Comparison of ENCODE assay signal across 12 cellular contexts in the genomic region with DNA sequence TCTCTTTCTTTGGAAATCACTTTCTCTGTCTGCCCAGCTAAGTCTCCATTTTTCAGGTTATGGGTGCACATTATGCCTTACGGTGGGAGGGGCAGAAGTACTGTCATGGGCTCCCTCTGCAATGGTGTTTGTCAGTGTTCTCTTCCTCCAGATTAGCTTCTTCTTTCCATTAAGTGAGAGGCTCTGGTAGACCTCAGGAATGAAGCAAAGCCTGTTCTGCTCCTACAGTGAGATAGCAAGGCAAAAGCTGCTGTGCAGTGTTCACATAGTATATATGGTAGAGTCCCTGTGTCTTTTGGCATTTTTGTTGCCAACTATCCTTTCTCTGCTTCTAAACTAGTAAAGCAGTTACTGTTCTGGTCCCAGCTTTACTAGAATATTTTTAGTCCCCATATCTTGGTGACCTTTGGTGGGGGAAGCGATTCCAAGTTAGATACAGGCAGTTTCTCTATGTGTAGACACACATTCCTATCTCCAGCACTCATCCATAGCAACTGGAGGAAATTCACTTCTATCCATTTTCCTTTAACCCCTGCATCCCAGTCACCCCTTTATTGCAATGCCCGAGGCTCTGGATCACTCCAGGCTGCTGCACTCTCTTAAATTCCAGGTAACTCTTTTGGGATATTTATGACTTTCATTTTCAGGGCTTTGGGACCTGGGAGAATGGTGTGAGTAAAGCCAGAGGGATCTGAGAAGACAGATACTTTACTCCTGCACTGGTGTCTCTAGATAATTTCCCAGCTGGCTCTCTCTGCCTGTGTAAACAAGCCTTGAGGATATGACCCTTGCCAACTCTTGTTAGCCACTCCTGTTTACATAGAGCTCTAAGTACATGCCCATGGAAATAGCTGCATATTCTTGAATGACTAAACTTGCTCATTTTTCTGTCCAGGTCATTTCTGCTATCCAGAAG. TPM values are rescaled to one million over a fixed set of nuclear protein-coding genes. Genes with fewer than 3 reads are reported as not detected.
DNase-seq lines count a peak whose midpoint lies in the region; ATAC-seq, FAIRE-seq and TF ChIP-seq lines count a peak whose summit lies in the region.
"Had no signal": no experiment of that assay in that cellular context is flagged by ENCODE, and none has a peak within 500 bp of the region (broad histone marks: within the 10 kb centered on the region; RNA-seq: fewer than 3 reads in every experiment).

No MANE protein-coding gene starts in this region.

- in situ Hi-C loops in K562 (cut with MboI) = no loop called here

- TF ChIP-seq EP300 in K562 (IDR thresholded peaks at IDR 0.05; ENCODE audit: low read length) = peak; percentile 55; the same call in 1 of the 2 replicates

- H2AFZ ChIP-seq in K562 (ENCODE audit: low read depth, low read length) = peak overlapping the region; percentile 49; the same call in 1 of the 2 replicates

- H3K36me3 ChIP-seq in K562 (ENCODE audit: control insufficient read depth, insufficient read depth, low read length) = no peaks in the 10 kb centered on the region

- intact Hi-C loops in K562 (cut with micrococcal nuclease) = no loop called here

- DNase-seq in HT-29 (ENCODE audit: low spot score) (peak; percentile 68), K562 (ENCODE audit: extremely low read depth in 1 of 4, low spot score in 3 of 4) (peak in 2 of 4 experiments; percentile 30 to 44), kidney glomerular epithelial cell (lab: John Stamatoyannopoulos, UW) (peak; percentile 77), stromal cell of bone marrow (ENCODE audit: low read depth) (peak; percentile 81), urothelium cell line (ENCODE audit: low spot score) (no peak), epidermal melanocyte (ENCODE audit: insufficient read length, low spot score) (no peak), activated gamma-delta T cell treated with Interleukin-2 at 50 U/mL for 16 hours (no peak)
- no peak for DNase-seq in activated effector memory CD4-positive, alpha-beta T cell treated with anti-CD3 and anti-CD28 coated beads, Interleukin-2, amount 50 U/mL, for 16 hours
- DNase-seq: cortex of kidney; naive thymus-derived CD4-positive, alpha-beta T cell; NCI-H2171 treated with DMSO at 0.1 percent for 48 hours had no signal

- H3K4me1 ChIP-seq in K562 (replicated peaks in 1 of 2; ENCODE audit: control insufficient read depth in 2 of 2, insufficient read depth in 2 of 2, low read length in 2 of 2) = peaks cover 0 to 10% of the 10 kb centered on the region in 2 experiments; a peak in 3 of 5 replicates

- FAIRE-seq in K562 (lab: Jason Lieb, UNC) (no peak), urothelium cell line (lab: Jason Lieb, UNC) (no peak)

- TF ChIP-seq RAD21 in K562 (CRISPR knock-in tag; conservative IDR thresholded peaks at IDR 0.05 in 1 of 2, IDR thresholded peaks at IDR 0.05 in 1 of 2) = no peak

- POLR2A ChIA-PET in K562 (lab: Yijun Ruan, JAX) = interaction anchor here (0.7 to 1.8 kb wide), 2 partner anchors 20 to 110 kb away, joined by 3 to 4 read pairs; no protein-coding TSS in a partner anchor

- no peaks in the 10 kb centered on the region for H3K27me3 ChIP-seq in K562 (ENCODE audit: control insufficient read depth in 2 of 2, insufficient read depth in 2 of 2, low read length in 2 of 2)

- no peak for TF ChIP-seq POLR2A in K562 (conservative IDR thresholded peaks at IDR 0.05)

- H3K27ac ChIP-seq in K562 (ENCODE audit: extremely low read depth, low read depth, low read length) = peak overlapping the region; percentile 16; the same call in 1 of the 3 replicates

- no peaks in the 10 kb centered on the region for H3K79me2 ChIP-seq in K562 (ENCODE audit: control insufficient read depth, insufficient read depth, low read length)

- TF ChIP-seq CTCF in K562 (IDR thresholded peaks at IDR 0.05 in 2 of 3, conservative IDR thresholded peaks at IDR 0.05 in 1 of 3; ENCODE audit: insufficient read depth in 2 of 3, low read depth in 1 of 3, low read length in 3 of 3) = no peak

- no peak overlapping the region for H3K9ac ChIP-seq in K562 (ENCODE audit: insufficient read depth in 1 of 2, low read depth in 2 of 2, low read length in 2 of 2)

- no peaks in the 10 kb centered on the region for H4K20me1 ChIP-seq in K562 (replicated peaks; ENCODE audit: control insufficient read depth, insufficient read depth, low read length)

- no TSS peak for BruUV-seq in K562 (replicated peaks; lab: Mats Ljungman, UMichigan)

- peak overlapping the region; percentile 12 for H3K4me2 ChIP-seq in K562 (ENCODE audit: insufficient read depth, low read length)

- H3K9me3 ChIP-seq in K562 (replicated peaks; ENCODE audit: control insufficient read depth, insufficient read depth, low read depth, low read length) = no peaks in the 10 kb centered on the region; the same call in 1 of the 2 replicates

- H3K4me3 ChIP-seq in K562 = no peak overlapping the region

- no peaks in the 10 kb centered on the region for H3K9me1 ChIP-seq in K562 (ENCODE audit: control insufficient read depth, insufficient read depth, low read length)

- CTCF ChIA-PET in K562 (lab: Yijun Ruan, JAX; ENCODE audit: low intra/inter-chr PET ratio) = no interaction called here

- ATAC-seq in K562 = peak; percentile 37; the same call in 2 of the 3 replicates
- ATAC-seq: activated CD4-positive, CD25-positive, alpha-beta regulatory T cell treated with anti-CD3 and anti-CD28 coated beads, Interleukin-2, amount 50 U/mL, for 24 hours; naive thymus-derived CD4-positive, alpha-beta T cell had no signal

- WGBS in K562 (ENCODE audit: insufficient coverage, low coverage, missing lambda C conversion rate) = 0% methylated on average over 3 of the region's 3 CpGs

RNA-seq across cellular contexts. Expression of a gene that starts 3.9 kb away (rescaled TPM):
- 2.8 and 4.7 TPM in 2 replicates for total RNA-seq in HT-29 (2014; rRNA removed; shearing (Covaris generic))
- 0.86 and 1.1 TPM in 2 replicates for total RNA-seq in K562 (2011; cell fraction: chromatin; rRNA removed; ENCODE audit: low replicate concordance)
- 0.13 and 0.83 TPM in 2 replicates for total RNA-seq in K562 (2011; cell fraction: nucleolus; rRNA removed)
- 0.66 and 1.5 TPM in 2 replicates for total RNA-seq in K562 (2011; cell fraction: nucleoplasm; rRNA removed)
- total RNA-seq in K562 (2014; rRNA removed) (0.78 and 0.91 TPM in 2 replicates), K562 (2014; rRNA removed; fragmentation: Illumina TruSeq; extraction: Trizol) (1.1 and 1.3 TPM in 2 replicates), K562 (2015; rRNA removed; fragmentation: Illumina TruSeq; extraction: Trizol) (1.7 and 2.0 TPM in 2 replicates), K562 (2021) (0.31 and 0.40 TPM in 2 replicates)
- polyA plus RNA-seq in K562 (2011; rRNA removed) (1.8 and 2.2 TPM in 2 replicates), K562 (2014; fragmentation: Illumina TruSeq; extraction: Trizol) (0.72 and 1.3 TPM in 2 replicates), K562 (2014; fragmentation: Nextera tagmentation; extraction: Ambion mirVana) (1 to 10 TPM; 1.5 to 2.9 TPM), K562 (2014; rRNA removed) (0.88 and 1.0 TPM in 2 replicates)
- 0.60 and 1.6 TPM in 2 replicates for polyA plus RNA-seq in K562 (2011; cell fraction: cytosol; rRNA removed)
- polyA plus RNA-seq in K562 (2011; cell fraction: nucleus; rRNA removed) = 2.0 and 5.6 TPM in 2 replicates
- 1.5 and 3.2 TPM in 2 replicates for polyA plus RNA-seq in K562 (2012)
- polyA minus RNA-seq in K562 (2011; rRNA and poly(A)+ RNA removed) = 1.2 and 2.2 TPM in 2 replicates
- not detected in 2 replicates for polyA minus RNA-seq in K562 (2011; cell fraction: cytosol; rRNA and poly(A)+ RNA removed)
- polyA minus RNA-seq in K562 (2011; cell fraction: nucleus; rRNA and poly(A)+ RNA removed) = 0.13 and 0.56 TPM in 2 replicates

RNA-seq across cellular contexts. Expression of a gene that starts 24.4 kb away (rescaled TPM):
- total RNA-seq in HT-29 (2014; rRNA removed; shearing (Covaris generic)) = 0.47 and 2.7 TPM in 2 replicates
- total RNA-seq in K562 (2011; cell fraction: chromatin; rRNA removed; ENCODE audit: low replicate concordance) = 5.8 and 10.9 TPM in 2 replicates
- 3.0 and 4.1 TPM in 2 replicates for total RNA-seq in K562 (2011; cell fraction: nucleolus; rRNA removed)
- total RNA-seq in K562 (2011; cell fraction: nucleoplasm; rRNA removed) = 5.3 and 7.7 TPM in 2 replicates
- total RNA-seq in K562 (2014; rRNA removed) (5.6 and 6.0 TPM in 2 replicates), K562 (2014; rRNA removed; fragmentation: Illumina TruSeq; extraction: Trizol) (7.4 and 7.6 TPM in 2 replicates), K562 (2015; rRNA removed; fragmentation: Illumina TruSeq; extraction: Trizol) (10.3 and 10.5 TPM in 2 replicates), K562 (2021) (6.7 and 7.2 TPM in 2 replicates)
- polyA plus RNA-seq in K562 (2011; rRNA removed) (7.7 and 9.5 TPM in 2 replicates), K562 (2014; fragmentation: Illumina TruSeq; extraction: Trizol) (8.2 and 11.8 TPM in 2 replicates), K562 (2014; fragmentation: Nextera tagmentation; extraction: Ambion mirVana) (1 to 10 TPM; 5.0 to 8.7 TPM), K562 (2014; rRNA removed) (9.8 and 9.9 TPM in 2 replicates)
- 4.3 and 8.1 TPM in 2 replicates for polyA plus RNA-seq in K562 (2011; cell fraction: cytosol; rRNA removed)
- 6.9 and 10.1 TPM in 2 replicates for polyA plus RNA-seq in K562 (2011; cell fraction: nucleus; rRNA removed)
- 13.3 and 29.1 TPM in 2 replicates for polyA plus RNA-seq in K562 (2012)
- polyA minus RNA-seq in K562 (2011; rRNA and poly(A)+ RNA removed) = 3.2 and 4.6 TPM in 2 replicates
- 3.4 and 3.6 TPM in 2 replicates for polyA minus RNA-seq in K562 (2011; cell fraction: cytosol; rRNA and poly(A)+ RNA removed)
- 2.6 and 3.8 TPM in 2 replicates for polyA minus RNA-seq in K562 (2011; cell fraction: nucleus; rRNA and poly(A)+ RNA removed)
- polyA plus RNA-seq: naive thymus-derived CD4-positive, alpha-beta T cell had no signal

RNA-seq across cellular contexts. Expression of a gene that starts 40.2 kb away (rescaled TPM):
- not detected in 2 replicates for total RNA-seq in HT-29 (2014; rRNA removed; shearing (Covaris generic))
- not detected in 2 replicates for total RNA-seq in K562 (2011; cell fraction: chromatin; rRNA removed; ENCODE audit: low replicate concordance)
- not detected in 2 replicates for total RNA-seq in K562 (2011; cell fraction: nucleolus; rRNA removed)
- not detected in 2 replicates for total RNA-seq in K562 (2011; cell fraction: nucleoplasm; rRNA removed)
- total RNA-seq in K562 (2014; rRNA removed) (not detected in 2 replicates), K562 (2014; rRNA removed; fragmentation: Illumina TruSeq; extraction: Trizol) (not detected in 2 replicates), K562 (2015; rRNA removed; fragmentation: Illumina TruSeq; extraction: Trizol) (not detected in 2 replicates), K562 (2021) (not detected in 2 replicates)
- polyA plus RNA-seq in K562 (2011; rRNA removed) (not detected in 2 replicates), K562 (2014; fragmentation: Illumina TruSeq; extraction: Trizol) (not detected in 2 replicates), K562 (2014; fragmentation: Nextera tagmentation; extraction: Ambion mirVana) (not detected), K562 (2014; rRNA removed) (not detected in 2 replicates)
- not detected in 2 replicates for polyA plus RNA-seq in K562 (2011; cell fraction: cytosol; rRNA removed)
- polyA plus RNA-seq in K562 (2011; cell fraction: nucleus; rRNA removed) = not detected in 2 replicates
- not detected in 2 replicates for polyA plus RNA-seq in K562 (2012)
- not detected in 2 replicates for polyA minus RNA-seq in K562 (2011; rRNA and poly(A)+ RNA removed)
- polyA minus RNA-seq in K562 (2011; cell fraction: cytosol; rRNA and poly(A)+ RNA removed) = not detected in 2 replicates
- polyA minus RNA-seq in K562 (2011; cell fraction: nucleus; rRNA and poly(A)+ RNA removed) = not detected in 2 replicates
- total RNA-seq: naive thymus-derived CD4-positive, alpha-beta T cell had no signal
- polyA plus RNA-seq: naive thymus-derived CD4-positive, alpha-beta T cell had no signal

Comparison
In these comparisons a context has a peak if more than half of its experiments do, and no peak if none do; other contexts are left out.
1. DNase-seq: peak in HT-29 (single experiment), kidney glomerular epithelial cell (single experiment) and stromal cell of bone marrow (single experiment); none in urothelium cell line (single experiment), activated effector memory CD4-positive, alpha-beta T cell treated with anti-CD3 and anti-CD28 coated beads, Interleukin-2, amount 50 U/mL, for 16 hours (single experiment), epidermal melanocyte (single experiment) and activated gamma-delta T cell treated with Interleukin-2 at 50 U/mL for 16 hours (single experiment).